ENCODE assay signal across 1 cellular context in genomic region chr22:35170716-35171697, GRCh38.
A peak's percentile ranks its signal among the peaks of the same experiment; 100 is the strongest.
TF ChIP-seq lines count a peak whose summit lies in the region.

No MANE protein-coding gene starts in this region.

TF ChIP-seq in K562, 482 proteins besides CTCF, POLR2A, EP300 and RAD21 (continued from another document):
- TF ChIP-seq ZHX1 (conservative IDR thresholded peaks at IDR 0.05; ENCODE audit: low read length), result no peak
- TF ChIP-seq FOXA3 (CRISPR knock-in tag; conservative IDR thresholded peaks at IDR 0.05 in 1 of 2, IDR thresholded peaks at IDR 0.05 in 1 of 2), result no peak
- no peak for TF ChIP-seq TFAM (CRISPR knock-in tag; conservative IDR thresholded peaks at IDR 0.05)
- no peak for TF ChIP-seq NFYB (IDR thresholded peaks at IDR 0.05; ENCODE audit: extremely low read depth, insufficient read length)
- no peak for TF ChIP-seq ZNF584 (CRISPR knock-in tag; IDR thresholded peaks at IDR 0.05; ENCODE audit: low read depth)
- no peak for TF ChIP-seq AFF1 (IDR thresholded peaks at IDR 0.05; ENCODE audit: low read depth in 1 of 2, partially characterized antibody in 2 of 2)
- TF ChIP-seq ZNF175 (CRISPR knock-in tag; IDR thresholded peaks at IDR 0.05; ENCODE audit: low read depth), result no peak
- 0 out of 2 replicates have a peak, but pooled peaks have one; percentile 21 for TF ChIP-seq SMARCA5 (IDR thresholded peaks at IDR 0.05)
- TF ChIP-seq SMARCB1 (IDR thresholded peaks at IDR 0.05; ENCODE audit: insufficient read length, low read depth), result no peak
- TF ChIP-seq SMAD1 (IDR thresholded peaks at IDR 0.05; ENCODE audit: low read depth, low read length, partially characterized antibody), result no peak
